In the genomic region with DNA sequence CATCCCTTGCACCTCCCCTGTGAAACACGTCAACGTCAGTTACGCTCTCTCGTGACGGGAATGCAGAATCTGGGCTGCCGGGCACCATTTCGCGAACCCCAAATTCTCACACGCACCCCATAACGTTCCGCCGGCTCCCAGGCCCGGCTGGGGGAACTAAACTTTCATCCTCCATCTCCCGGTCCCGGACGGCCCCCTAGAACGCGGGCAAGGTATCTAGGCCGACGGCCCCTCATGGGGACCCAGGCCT, we compare ENCODE assay signal across 1 cellular context.
TF ChIP-seq lines count a peak whose summit lies in the region.

No MANE protein-coding gene starts in this region.

TF ChIP-seq in K562, 482 proteins besides CTCF, POLR2A, EP300 and RAD21 (continued from another document and continues in another):
- TF ChIP-seq, protein P1, sequence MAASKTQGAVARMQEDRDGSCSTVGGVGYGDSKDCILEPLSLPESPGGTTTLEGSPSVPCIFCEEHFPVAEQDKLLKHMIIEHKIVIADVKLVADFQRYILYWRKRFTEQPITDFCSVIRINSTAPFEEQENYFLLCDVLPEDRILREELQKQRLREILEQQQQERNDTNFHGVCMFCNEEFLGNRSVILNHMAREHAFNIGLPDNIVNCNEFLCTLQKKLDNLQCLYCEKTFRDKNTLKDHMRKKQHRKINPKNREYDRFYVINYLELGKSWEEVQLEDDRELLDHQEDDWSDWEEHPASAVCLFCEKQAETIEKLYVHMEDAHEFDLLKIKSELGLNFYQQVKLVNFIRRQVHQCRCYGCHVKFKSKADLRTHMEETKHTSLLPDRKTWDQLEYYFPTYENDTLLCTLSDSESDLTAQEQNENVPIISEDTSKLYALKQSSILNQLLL (CRISPR knock-in tag; IDR thresholded peaks at IDR 0.05; ENCODE audit: borderline replicate concordance), result no peak
- TF ChIP-seq NFIC (IDR thresholded peaks at IDR 0.05) (0 out of 2 replicates have a peak, but pooled peaks have one; percentile 20), STAG1 (CRISPR knock-in tag; IDR thresholded peaks at IDR 0.05; ENCODE audit: borderline replicate concordance) (no peak), TOE1 (IDR thresholded peaks at IDR 0.05; ENCODE audit: borderline replicate concordance) (0 out of 2 replicates have a peak, but pooled peaks have one; percentile 60), TOE1 (CRISPR knock-in tag; IDR thresholded peaks at IDR 0.05; ENCODE audit: borderline replicate concordance, low read depth) (no peak), NCOA6 (IDR thresholded peaks at IDR 0.05) (no peak; the same call in 1 of the 2 replicates), TAL1 (IDR thresholded peaks at IDR 0.05) (no peak), NR2C1 (IDR thresholded peaks at IDR 0.05) (peak; percentile 52), NR2C1 (tag; IDR thresholded peaks at IDR 0.05) (peak; percentile 53; the same call in 1 of the 2 replicates), TCFL5 (CRISPR knock-in tag; conservative IDR thresholded peaks at IDR 0.05) (no peak), BRD9 (IDR thresholded peaks at IDR 0.05; ENCODE audit: low read depth, partially characterized antibody) (peak; percentile 50), ARID1B (IDR thresholded peaks at IDR 0.05) (0 out of 2 replicates have a peak, but pooled peaks have one; percentile 34), SP2 (IDR thresholded peaks at IDR 0.05; ENCODE audit: extremely low read depth, low read depth, low read length, poor library complexity, severe bottlenecking) (no peak), ETV1 (tag; conservative IDR thresholded peaks at IDR 0.05; ENCODE audit: low read depth) (0 out of 2 replicates have a peak, but pooled peaks have one; percentile 58), RUNX1 (IDR thresholded peaks at IDR 0.05; ENCODE audit: low read depth) (no peak), ZNF431 (CRISPR knock-in tag; IDR thresholded peaks at IDR 0.05) (no peak), ZNF175 (CRISPR knock-in tag; IDR thresholded peaks at IDR 0.05; ENCODE audit: low read depth) (no peak)
- TF ChIP-seq, protein P2, sequence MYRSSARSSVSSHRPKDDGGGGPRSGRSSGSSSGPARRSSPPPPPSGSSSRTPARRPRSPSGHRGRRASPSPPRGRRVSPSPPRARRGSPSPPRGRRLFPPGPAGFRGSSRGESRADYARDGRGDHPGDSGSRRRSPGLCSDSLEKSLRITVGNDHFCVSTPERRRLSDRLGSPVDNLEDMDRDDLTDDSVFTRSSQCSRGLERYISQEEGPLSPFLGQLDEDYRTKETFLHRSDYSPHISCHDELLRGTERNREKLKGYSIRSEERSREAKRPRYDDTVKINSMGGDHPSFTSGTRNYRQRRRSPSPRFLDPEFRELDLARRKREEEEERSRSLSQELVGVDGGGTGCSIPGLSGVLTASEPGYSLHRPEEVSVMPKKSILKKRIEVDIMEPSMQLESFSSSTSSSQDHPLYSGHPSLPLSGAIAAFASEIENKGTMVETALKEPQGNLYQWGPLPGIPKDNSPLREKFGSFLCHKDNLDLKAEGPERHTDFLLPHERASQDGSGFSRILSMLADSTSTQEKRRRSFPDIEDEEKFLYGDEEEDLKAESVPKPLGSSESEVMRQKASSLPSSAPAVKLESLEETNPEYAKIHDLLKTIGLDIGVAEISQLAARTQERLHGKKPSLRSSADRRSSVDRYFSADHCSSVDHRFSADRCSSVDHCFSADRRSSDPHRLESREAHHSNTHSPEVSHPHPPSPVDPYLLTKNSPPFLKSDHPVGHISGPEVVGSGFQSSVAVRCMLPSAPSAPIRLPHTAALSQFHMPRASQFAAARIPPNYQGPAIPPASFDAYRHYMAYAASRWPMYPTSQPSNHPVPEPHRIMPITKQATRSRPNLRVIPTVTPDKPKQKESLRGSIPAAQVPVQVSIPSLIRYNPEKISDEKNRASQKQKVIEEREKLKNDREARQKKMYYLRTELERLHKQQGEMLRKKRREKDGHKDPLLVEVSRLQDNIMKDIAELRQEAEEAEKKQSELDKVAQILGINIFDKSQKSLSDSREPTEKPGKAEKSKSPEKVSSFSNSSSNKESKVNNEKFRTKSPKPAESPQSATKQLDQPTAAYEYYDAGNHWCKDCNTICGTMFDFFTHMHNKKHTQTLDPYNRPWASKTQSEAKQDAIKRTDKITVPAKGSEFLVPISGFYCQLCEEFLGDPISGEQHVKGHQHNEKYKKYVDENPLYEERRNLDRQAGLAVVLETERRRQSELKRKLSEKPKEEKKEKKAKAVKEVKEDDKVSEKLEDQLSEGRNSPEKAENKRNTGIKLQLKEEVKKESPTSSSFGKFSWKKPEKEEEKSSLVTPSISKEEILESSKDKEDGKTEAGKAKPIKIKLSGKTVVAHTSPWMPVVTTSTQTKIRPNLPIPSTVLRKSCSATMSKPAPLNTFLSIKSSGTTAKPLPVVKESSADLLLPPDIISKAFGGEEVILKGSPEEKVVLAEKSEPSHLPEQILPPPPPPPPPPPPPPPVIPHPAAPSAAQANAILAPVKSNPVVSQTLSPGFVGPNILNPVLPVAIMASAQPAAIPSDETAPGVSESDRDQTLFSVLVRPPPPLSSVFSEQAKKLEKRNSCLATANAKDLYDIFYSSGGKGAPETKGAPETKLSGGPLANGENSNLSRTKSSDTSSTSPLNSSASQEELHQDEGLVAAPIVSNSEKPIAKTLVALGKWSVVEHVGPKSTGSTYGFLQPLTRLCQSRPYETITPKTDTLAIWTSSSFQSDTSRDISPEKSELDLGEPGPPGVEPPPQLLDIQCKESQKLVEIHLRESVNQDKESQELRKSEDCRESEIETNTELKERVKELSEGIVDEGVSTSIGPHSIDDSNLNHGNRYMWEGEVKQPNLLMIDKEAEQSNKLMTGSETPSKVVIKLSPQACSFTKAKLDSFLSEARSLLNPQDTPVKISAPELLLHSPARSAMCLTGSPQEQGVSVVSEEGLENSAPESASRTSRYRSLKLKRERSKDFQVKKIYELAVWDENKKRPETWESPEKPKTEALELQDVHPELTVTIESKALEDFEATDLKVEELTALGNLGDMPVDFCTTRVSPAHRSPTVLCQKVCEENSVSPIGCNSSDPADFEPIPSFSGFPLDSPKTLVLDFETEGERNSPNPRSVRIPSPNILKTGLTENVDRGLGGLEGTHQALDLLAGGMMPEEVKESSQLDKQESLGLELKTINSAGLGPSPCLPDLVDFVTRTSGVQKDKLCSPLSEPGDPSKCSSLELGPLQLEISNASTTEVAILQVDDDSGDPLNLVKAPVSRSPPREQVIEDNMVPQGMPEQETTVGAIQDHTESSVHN (IDR thresholded peaks at IDR 0.05; ENCODE audit: borderline replicate concordance in 1 of 2, low read depth in 1 of 2), result 0 out of 4 replicates have a peak, but pooled peaks of 1 of the 2 experiments have one; percentile 42
- TF ChIP-seq, protein P3, sequence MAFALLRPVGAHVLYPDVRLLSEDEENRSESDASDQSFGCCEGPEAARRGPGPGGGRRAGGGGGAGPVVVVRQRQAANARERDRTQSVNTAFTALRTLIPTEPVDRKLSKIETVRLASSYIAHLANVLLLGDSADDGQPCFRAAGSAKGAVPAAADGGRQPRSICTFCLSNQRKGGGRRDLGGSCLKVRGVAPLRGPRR (CRISPR knock-in tag; IDR thresholded peaks at IDR 0.05), result no peak
- TF ChIP-seq, protein P4, sequence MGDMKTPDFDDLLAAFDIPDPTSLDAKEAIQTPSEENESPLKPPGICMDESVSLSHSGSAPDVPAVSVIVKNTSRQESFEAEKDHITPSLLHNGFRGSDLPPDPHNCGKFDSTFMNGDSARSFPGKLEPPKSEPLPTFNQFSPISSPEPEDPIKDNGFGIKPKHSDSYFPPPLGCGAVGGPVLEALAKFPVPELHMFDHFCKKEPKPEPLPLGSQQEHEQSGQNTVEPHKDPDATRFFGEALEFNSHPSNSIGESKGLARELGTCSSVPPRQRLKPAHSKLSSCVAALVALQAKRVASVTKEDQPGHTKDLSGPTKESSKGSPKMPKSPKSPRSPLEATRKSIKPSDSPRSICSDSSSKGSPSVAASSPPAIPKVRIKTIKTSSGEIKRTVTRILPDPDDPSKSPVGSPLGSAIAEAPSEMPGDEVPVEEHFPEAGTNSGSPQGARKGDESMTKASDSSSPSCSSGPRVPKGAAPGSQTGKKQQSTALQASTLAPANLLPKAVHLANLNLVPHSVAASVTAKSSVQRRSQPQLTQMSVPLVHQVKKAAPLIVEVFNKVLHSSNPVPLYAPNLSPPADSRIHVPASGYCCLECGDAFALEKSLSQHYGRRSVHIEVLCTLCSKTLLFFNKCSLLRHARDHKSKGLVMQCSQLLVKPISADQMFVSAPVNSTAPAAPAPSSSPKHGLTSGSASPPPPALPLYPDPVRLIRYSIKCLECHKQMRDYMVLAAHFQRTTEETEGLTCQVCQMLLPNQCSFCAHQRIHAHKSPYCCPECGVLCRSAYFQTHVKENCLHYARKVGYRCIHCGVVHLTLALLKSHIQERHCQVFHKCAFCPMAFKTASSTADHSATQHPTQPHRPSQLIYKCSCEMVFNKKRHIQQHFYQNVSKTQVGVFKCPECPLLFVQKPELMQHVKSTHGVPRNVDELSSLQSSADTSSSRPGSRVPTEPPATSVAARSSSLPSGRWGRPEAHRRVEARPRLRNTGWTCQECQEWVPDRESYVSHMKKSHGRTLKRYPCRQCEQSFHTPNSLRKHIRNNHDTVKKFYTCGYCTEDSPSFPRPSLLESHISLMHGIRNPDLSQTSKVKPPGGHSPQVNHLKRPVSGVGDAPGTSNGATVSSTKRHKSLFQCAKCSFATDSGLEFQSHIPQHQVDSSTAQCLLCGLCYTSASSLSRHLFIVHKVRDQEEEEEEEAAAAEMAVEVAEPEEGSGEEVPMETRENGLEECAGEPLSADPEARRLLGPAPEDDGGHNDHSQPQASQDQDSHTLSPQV (IDR thresholded peaks at IDR 0.05), result peak; percentile 63; the same call in 1 of the 2 replicates
- TF ChIP-seq, protein P5, sequence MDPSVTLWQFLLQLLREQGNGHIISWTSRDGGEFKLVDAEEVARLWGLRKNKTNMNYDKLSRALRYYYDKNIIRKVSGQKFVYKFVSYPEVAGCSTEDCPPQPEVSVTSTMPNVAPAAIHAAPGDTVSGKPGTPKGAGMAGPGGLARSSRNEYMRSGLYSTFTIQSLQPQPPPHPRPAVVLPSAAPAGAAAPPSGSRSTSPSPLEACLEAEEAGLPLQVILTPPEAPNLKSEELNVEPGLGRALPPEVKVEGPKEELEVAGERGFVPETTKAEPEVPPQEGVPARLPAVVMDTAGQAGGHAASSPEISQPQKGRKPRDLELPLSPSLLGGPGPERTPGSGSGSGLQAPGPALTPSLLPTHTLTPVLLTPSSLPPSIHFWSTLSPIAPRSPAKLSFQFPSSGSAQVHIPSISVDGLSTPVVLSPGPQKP (CRISPR knock-in tag; IDR thresholded peaks at IDR 0.05), result no peak
- TF ChIP-seq, protein P6, sequence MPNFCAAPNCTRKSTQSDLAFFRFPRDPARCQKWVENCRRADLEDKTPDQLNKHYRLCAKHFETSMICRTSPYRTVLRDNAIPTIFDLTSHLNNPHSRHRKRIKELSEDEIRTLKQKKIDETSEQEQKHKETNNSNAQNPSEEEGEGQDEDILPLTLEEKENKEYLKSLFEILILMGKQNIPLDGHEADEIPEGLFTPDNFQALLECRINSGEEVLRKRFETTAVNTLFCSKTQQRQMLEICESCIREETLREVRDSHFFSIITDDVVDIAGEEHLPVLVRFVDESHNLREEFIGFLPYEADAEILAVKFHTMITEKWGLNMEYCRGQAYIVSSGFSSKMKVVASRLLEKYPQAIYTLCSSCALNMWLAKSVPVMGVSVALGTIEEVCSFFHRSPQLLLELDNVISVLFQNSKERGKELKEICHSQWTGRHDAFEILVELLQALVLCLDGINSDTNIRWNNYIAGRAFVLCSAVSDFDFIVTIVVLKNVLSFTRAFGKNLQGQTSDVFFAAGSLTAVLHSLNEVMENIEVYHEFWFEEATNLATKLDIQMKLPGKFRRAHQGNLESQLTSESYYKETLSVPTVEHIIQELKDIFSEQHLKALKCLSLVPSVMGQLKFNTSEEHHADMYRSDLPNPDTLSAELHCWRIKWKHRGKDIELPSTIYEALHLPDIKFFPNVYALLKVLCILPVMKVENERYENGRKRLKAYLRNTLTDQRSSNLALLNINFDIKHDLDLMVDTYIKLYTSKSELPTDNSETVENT (CRISPR knock-in tag; IDR thresholded peaks at IDR 0.05), result no peak
- TF ChIP-seq, protein P7, sequence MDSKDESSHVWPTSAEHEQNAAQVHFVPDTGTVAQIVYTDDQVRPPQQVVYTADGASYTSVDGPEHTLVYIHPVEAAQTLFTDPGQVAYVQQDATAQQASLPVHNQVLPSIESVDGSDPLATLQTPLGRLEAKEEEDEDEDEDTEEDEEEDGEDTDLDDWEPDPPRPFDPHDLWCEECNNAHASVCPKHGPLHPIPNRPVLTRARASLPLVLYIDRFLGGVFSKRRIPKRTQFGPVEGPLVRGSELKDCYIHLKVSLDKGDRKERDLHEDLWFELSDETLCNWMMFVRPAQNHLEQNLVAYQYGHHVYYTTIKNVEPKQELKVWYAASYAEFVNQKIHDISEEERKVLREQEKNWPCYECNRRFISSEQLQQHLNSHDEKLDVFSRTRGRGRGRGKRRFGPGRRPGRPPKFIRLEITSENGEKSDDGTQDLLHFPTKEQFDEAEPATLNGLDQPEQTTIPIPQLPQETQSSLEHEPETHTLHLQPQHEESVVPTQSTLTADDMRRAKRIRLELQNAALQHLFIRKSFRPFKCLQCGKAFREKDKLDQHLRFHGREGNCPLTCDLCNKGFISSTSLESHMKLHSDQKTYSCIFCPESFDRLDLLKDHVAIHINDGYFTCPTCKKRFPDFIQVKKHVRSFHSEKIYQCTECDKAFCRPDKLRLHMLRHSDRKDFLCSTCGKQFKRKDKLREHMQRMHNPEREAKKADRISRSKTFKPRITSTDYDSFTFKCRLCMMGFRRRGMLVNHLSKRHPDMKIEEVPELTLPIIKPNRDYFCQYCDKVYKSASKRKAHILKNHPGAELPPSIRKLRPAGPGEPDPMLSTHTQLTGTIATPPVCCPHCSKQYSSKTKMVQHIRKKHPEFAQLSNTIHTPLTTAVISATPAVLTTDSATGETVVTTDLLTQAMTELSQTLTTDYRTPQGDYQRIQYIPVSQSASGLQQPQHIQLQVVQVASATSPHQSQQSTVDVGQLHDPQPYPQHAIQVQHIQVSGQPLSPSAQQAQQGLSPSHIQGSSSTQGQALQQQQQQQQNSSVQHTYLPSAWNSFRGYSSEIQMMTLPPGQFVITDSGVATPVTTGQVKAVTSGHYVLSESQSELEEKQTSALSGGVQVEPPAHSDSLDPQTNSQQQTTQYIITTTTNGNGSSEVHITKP (IDR thresholded peaks at IDR 0.05; ENCODE audit: partially characterized antibody), result peak; percentile 53
- TF ChIP-seq, protein P8, sequence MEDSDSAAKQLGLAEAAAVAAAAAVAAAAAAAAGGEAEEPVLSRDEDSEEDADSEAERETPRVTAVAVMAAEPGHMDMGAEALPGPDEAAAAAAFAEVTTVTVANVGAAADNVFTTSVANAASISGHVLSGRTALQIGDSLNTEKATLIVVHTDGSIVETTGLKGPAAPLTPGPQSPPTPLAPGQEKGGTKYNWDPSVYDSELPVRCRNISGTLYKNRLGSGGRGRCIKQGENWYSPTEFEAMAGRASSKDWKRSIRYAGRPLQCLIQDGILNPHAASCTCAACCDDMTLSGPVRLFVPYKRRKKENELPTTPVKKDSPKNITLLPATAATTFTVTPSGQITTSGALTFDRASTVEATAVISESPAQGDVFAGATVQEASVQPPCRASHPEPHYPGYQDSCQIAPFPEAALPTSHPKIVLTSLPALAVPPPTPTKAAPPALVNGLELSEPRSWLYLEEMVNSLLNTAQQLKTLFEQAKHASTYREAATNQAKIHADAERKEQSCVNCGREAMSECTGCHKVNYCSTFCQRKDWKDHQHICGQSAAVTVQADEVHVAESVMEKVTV (CRISPR knock-in tag; IDR thresholded peaks at IDR 0.05), result no peak
- TF ChIP-seq, protein P9, sequence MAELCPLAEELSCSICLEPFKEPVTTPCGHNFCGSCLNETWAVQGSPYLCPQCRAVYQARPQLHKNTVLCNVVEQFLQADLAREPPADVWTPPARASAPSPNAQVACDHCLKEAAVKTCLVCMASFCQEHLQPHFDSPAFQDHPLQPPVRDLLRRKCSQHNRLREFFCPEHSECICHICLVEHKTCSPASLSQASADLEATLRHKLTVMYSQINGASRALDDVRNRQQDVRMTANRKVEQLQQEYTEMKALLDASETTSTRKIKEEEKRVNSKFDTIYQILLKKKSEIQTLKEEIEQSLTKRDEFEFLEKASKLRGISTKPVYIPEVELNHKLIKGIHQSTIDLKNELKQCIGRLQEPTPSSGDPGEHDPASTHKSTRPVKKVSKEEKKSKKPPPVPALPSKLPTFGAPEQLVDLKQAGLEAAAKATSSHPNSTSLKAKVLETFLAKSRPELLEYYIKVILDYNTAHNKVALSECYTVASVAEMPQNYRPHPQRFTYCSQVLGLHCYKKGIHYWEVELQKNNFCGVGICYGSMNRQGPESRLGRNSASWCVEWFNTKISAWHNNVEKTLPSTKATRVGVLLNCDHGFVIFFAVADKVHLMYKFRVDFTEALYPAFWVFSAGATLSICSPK (IDR thresholded peaks at IDR 0.05; ENCODE audit: borderline replicate concordance), result no peak
